In the genomic region with DNA sequence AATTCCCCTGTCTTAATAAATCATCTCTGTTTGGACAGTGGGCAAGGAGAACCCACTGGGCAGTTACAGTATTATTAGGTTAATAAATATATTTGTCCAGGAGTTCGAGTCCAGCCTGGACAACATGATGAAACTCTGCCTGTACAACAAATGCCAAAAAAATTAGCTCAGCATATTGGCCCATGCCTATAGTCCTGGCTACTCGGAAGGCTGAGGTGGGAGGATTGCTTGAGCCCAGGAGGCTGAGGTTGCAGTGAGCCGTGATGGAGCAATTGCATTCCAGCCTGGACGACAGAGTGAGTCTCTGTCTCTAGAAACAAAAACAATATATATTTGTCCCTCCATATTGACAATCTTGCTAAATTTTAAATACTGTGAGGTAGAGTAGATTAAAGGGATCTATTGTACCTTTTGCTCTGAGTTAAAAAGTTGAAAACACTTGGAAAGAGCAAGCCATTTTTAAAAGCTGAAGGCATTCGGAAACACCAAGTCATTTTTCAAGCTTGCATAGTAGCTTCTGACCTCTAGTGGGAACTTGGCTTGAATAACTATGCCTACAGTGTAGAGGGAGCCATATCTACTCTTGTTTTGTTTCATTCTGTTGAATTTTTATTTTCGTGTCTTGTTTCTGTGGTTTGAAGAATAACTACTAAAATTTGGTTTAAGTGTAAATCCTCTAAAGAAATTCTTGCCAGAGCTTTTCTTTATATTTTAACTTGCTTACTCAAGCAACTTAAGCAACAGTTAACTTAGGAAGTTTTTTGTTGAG, we compare ENCODE assay signal across 11 cellular contexts. TPM values are rescaled to one million over a fixed set of nuclear protein-coding genes. Genes with fewer than 3 reads are reported as not detected.
DNase-seq lines count a peak whose midpoint lies in the region; ATAC-seq, FAIRE-seq and TF ChIP-seq lines count a peak whose summit lies in the region.
"Had no signal": no experiment of that assay in that cellular context is flagged by ENCODE, and none has a peak within 500 bp of the region (broad histone marks: within the 10 kb centered on the region; RNA-seq: fewer than 3 reads in every experiment).

No MANE protein-coding gene starts in this region.

- FAIRE-seq in H1 (lab: Jason Lieb, UNC): no peak

- H3K23ac ChIP-seq in H1 (ENCODE audit: insufficient read length): no peak overlapping the region

- no peak for TF ChIP-seq POLR2A in H1 (IDR thresholded peaks at IDR 0.05; ENCODE audit: control extremely low read depth in 1 of 2, low read depth in 2 of 2, low read length in 2 of 2)

- no peak overlapping the region for H4K8ac ChIP-seq in H1 (ENCODE audit: extremely low read depth, insufficient read depth, low read length)

- no peak overlapping the region for H2BK12ac ChIP-seq in H1 (ENCODE audit: low read depth, low read length)

- no peaks in the 10 kb centered on the region; a peak in 1 of 7 replicates for H3K4me1 ChIP-seq in H1 (replicated peaks in 1 of 4; ENCODE audit: control insufficient read depth in 3 of 4, insufficient read depth in 4 of 4, low read length in 3 of 4)

- no peak overlapping the region for H2BK15ac ChIP-seq in H1 (ENCODE audit: low read length)

- peak; percentile 16 to 24; a peak in 2 of 4 replicates for TF ChIP-seq RAD21 in H1 (IDR thresholded peaks at IDR 0.05 in 1 of 2, conservative IDR thresholded peaks at IDR 0.05 in 1 of 2; ENCODE audit: low read depth in 2 of 2, low read length in 2 of 2)

- H3K9ac ChIP-seq in H1 (replicated peaks in 1 of 4; ENCODE audit: extremely low read depth in 1 of 4, low read depth in 3 of 4, low read length in 3 of 4): no peak overlapping the region

- no peaks in the 10 kb centered on the region for H4K20me1 ChIP-seq in H1 (replicated peaks in 1 of 2; ENCODE audit: control insufficient read depth in 1 of 2, insufficient read depth in 2 of 2, low read length in 2 of 2)

- no peak overlapping the region for H3K56ac ChIP-seq in H1 (replicated peaks; ENCODE audit: insufficient read length, low read depth, low read length)

- CTCF ChIA-PET in H1 (lab: Charles Lee; ENCODE audit: partially characterized antibody): interaction anchor here (0.6 to 2.0 kb wide), 9 partner anchors 10 to 158 kb away, joined by 3 to 6 read pairs (median 4); no protein-coding TSS in a partner anchor

- POLR2A ChIA-PET in H1 (lab: Charles Lee; ENCODE audit: partially characterized antibody): interaction anchor here (0.6 kb wide), 1 partner anchor 13 kb away, joined by 3 read pairs; no protein-coding TSS in a partner anchor

- H3K27ac ChIP-seq in H1 (ENCODE audit: low read depth, low read length): no peak overlapping the region
- H3K27ac ChIP-seq: 22Rv1, PC-9 had no signal

- H3K36me3 Mint-ChIP-seq in stimulated activated memory B cell treated with anti-CD40 and anti-IgM and Interleukin-4, amounts not matched to agents 10 μg/mL and 1 μg/mL and 100 μg/mL, for 72 hours: peaks cover 35% of the 10 kb centered on the region
- no peaks in the 10 kb centered on the region for H3K36me3 Mint-ChIP-seq in activated T-cell treated with anti-CD3 and anti-CD28 coated beads, Interleukin-2, amount 50 U/mL, for 24 hours (ENCODE audit: low read depth)

- H3K4me3 Mint-ChIP-seq in stimulated activated memory B cell treated with anti-CD40 and anti-IgM and Interleukin-4, amounts not matched to agents 10 μg/mL and 1 μg/mL and 100 μg/mL, for 72 hours: no peak overlapping the region
- no peak overlapping the region for H3K4me3 Mint-ChIP-seq in activated T-cell treated with anti-CD3 and anti-CD28 coated beads, Interleukin-2, amount 50 U/mL, for 24 hours
- H3K4me3 Mint-ChIP-seq: activated CD4-positive, alpha-beta memory T cell treated with anti-CD3 and anti-CD28 coated beads, Interleukin-2, amount 10 ng/mL, durations not matched to agents 7 days and 5 days had no signal

- H4K5ac ChIP-seq in H1 (ENCODE audit: insufficient read length, low read depth, low read length): no peak overlapping the region

- TF ChIP-seq EP300 in H1 (IDR thresholded peaks at IDR 0.05; ENCODE audit: borderline replicate concordance in 1 of 2, low read depth in 2 of 2, low read length in 2 of 2): no peak

- H3K27ac Mint-ChIP-seq in stimulated activated memory B cell treated with anti-CD40 and anti-IgM and Interleukin-4, amounts not matched to agents 10 μg/mL and 1 μg/mL and 100 μg/mL, for 72 hours: peak overlapping the region; percentile 89
- H3K27ac Mint-ChIP-seq in activated T-cell treated with anti-CD3 and anti-CD28 coated beads, Interleukin-2, amount 50 U/mL, for 24 hours: no peak overlapping the region
- H3K27ac Mint-ChIP-seq: activated CD4-positive, alpha-beta memory T cell treated with anti-CD3 and anti-CD28 coated beads, Interleukin-2, amount 10 ng/mL, durations not matched to agents 7 days and 5 days had no signal

- H3K79me1 ChIP-seq in H1 (ENCODE audit: low read depth, low read length): no peaks in the 10 kb centered on the region

- H3K27me3 ChIP-seq in H1 (replicated peaks in 1 of 4; ENCODE audit: control insufficient read depth in 3 of 4, extremely low read depth in 1 of 4, insufficient read depth in 3 of 4, low read length in 3 of 4): no peaks in the 10 kb centered on the region

- H3K36me3 ChIP-seq in H1 (ENCODE audit: control insufficient read depth in 2 of 4, insufficient read depth in 4 of 4, low read length in 3 of 4): no peaks in the 10 kb centered on the region

- peaks cover 4% of the 10 kb centered on the region for H3K9me3 Mint-ChIP-seq in stimulated activated memory B cell treated with anti-CD40 and anti-IgM and Interleukin-4, amounts not matched to agents 10 μg/mL and 1 μg/mL and 100 μg/mL, for 72 hours
- no peaks in the 10 kb centered on the region for H3K9me3 Mint-ChIP-seq in activated T-cell treated with anti-CD3 and anti-CD28 coated beads, Interleukin-2, amount 50 U/mL, for 24 hours
- H3K9me3 Mint-ChIP-seq: activated CD4-positive, alpha-beta memory T cell treated with anti-CD3 and anti-CD28 coated beads, Interleukin-2, amount 10 ng/mL, durations not matched to agents 7 days and 5 days had no signal

- WGBS in H1 (ENCODE audit: extremely low coverage in 1 of 2, insufficient coverage in 1 of 2, insufficient read length in 1 of 2, insufficient replicate concordance in 2 of 2, low coverage in 1 of 2, low lambda C conversion rate in 2 of 2, missing lambda C conversion rate in 1 of 2), 2 experiments: 91% methylated on average over 6 of the region's 6 CpGs; no CpG with 5 or more reads in 1 of the 2 experiments

- no peak overlapping the region for H3K18ac ChIP-seq in H1 (ENCODE audit: extremely low read depth, low read length)

- no peaks in the 10 kb centered on the region for H3K27me3 Mint-ChIP-seq in stimulated activated memory B cell treated with anti-CD40 and anti-IgM and Interleukin-4, amounts not matched to agents 10 μg/mL and 1 μg/mL and 100 μg/mL, for 72 hours
- H3K27me3 Mint-ChIP-seq in activated T-cell treated with anti-CD3 and anti-CD28 coated beads, Interleukin-2, amount 50 U/mL, for 24 hours: no peaks in the 10 kb centered on the region

- TF ChIP-seq CTCF in H1 (IDR thresholded peaks at IDR 0.05; ENCODE audit: control extremely low read depth in 1 of 3, insufficient read depth in 1 of 3, low read depth in 1 of 3, low read length in 3 of 3): peak in 1 of 3 experiments; percentile 20; a peak in 2 of 4 replicates

- H3K4me2 ChIP-seq in H1 (ENCODE audit: insufficient read depth in 1 of 2, low read depth in 2 of 2, low read length in 2 of 2): no peak overlapping the region
- H3K4me2 ChIP-seq: PC-9 had no signal

- no peaks in the 10 kb centered on the region for H3K9me3 ChIP-seq in H1 (ENCODE audit: insufficient read depth in 2 of 2, low read depth in 1 of 2, low read length in 1 of 2)

- no peak overlapping the region for H3K4ac ChIP-seq in H1 (replicated peaks; ENCODE audit: insufficient read length, low read depth, low read length)

- H4K91ac ChIP-seq in H1 (replicated peaks; ENCODE audit: insufficient read length, low read length): no peak overlapping the region

- H3K14ac ChIP-seq in H1 (ENCODE audit: insufficient read length): no peak overlapping the region

- H3K4me3 ChIP-seq in H1 (ENCODE audit: extremely low read depth in 1 of 4, insufficient read depth in 2 of 4, low read depth in 3 of 4, low read length in 4 of 4): no peak overlapping the region
- H3K4me3 ChIP-seq: PC-9 had no signal

- DNase-seq in DMS 273 (lab: John Stamatoyannopoulos, UW; ENCODE audit: unreplicated experiment): peak; percentile 5
- no peak for DNase-seq in DMS 273 treated with DMSO at 0.1 percent for 48 hours (lab: John Stamatoyannopoulos, UW)
- peak; percentile 22 for DNase-seq in MV-4-11 (lab: John Stamatoyannopoulos, UW)
- DNase-seq in H1 (ENCODE audit: low read depth in 1 of 2, low spot score in 2 of 2): no peak
- DNase-seq in stimulated activated naive CD8-positive, alpha-beta T cell treated with anti-CD3 and anti-CD28 coated beads, Interleukin-15, Interleukin-2, amounts not matched to agents 100 U/mL and 50 U/mL, for 24 hours: no peak
- no peak for DNase-seq in activated T-cell treated with anti-CD3 and anti-CD28 coated beads, Interleukin-2, amount 50 U/mL, for 24 hours
- no peak for DNase-seq in COLO829 (ENCODE audit: low spot score)
- DNase-seq: activated CD4-positive, alpha-beta memory T cell treated with anti-CD3 and anti-CD28 coated beads, Interleukin-2, amount 10 ng/mL, durations not matched to agents 7 days and 5 days; PC-9 had no signal

- H3K4me1 Mint-ChIP-seq in stimulated activated memory B cell treated with anti-CD40 and anti-IgM and Interleukin-4, amounts not matched to agents 10 μg/mL and 1 μg/mL and 100 μg/mL, for 72 hours: peaks cover 29% of the 10 kb centered on the region
- no peaks in the 10 kb centered on the region for H3K4me1 Mint-ChIP-seq in activated T-cell treated with anti-CD3 and anti-CD28 coated beads, Interleukin-2, amount 50 U/mL, for 24 hours (ENCODE audit: low read depth)

- no peak for ATAC-seq in stimulated activated memory B cell treated with anti-CD40 and anti-IgM and Interleukin-4, amounts not matched to agents 10 μg/mL and 1 μg/mL and 100 μg/mL, for 72 hours
- no peak for ATAC-seq in stimulated activated naive CD8-positive, alpha-beta T cell treated with anti-CD3 and anti-CD28 coated beads, Interleukin-15, Interleukin-2, amounts not matched to agents 100 U/mL and 50 U/mL, for 24 hours

- H3K23me2 ChIP-seq in H1 (ENCODE audit: low read depth, low read length): no peaks in the 10 kb centered on the region

- H3K79me2 ChIP-seq in H1 (ENCODE audit: control insufficient read depth in 1 of 2, insufficient read depth in 2 of 2, low read length in 2 of 2): no peaks in the 10 kb centered on the region

- H2BK5ac ChIP-seq in H1 (ENCODE audit: low read depth, low read length): no peak overlapping the region

- H2BK20ac ChIP-seq in H1 (ENCODE audit: low read length): no peak overlapping the region

- H2AFZ ChIP-seq in H1 (ENCODE audit: low read length): no peak overlapping the region
- H2AFZ ChIP-seq: PC-9 had no signal

- H2AK5ac ChIP-seq in H1 (ENCODE audit: low read depth, low read length): no peak overlapping the region

- no peak overlapping the region for H2BK120ac ChIP-seq in H1 (replicated peaks; ENCODE audit: low read depth, low read length)

RNA-seq across cellular contexts. Expression of a gene that starts 14.6 kb away (rescaled TPM):
- total RNA-seq in H1 (2021; fragmentation: NEBNext Ultra II Directional; extraction: Animal tissue kit (Norgen Biotek cat#: 25700)): 16.5 and 18.8 TPM in 2 replicates
- 0.50 and 1.0 TPM in 2 replicates for polyA plus RNA-seq in H1 (2011; rRNA removed)
- 1.6 TPM for polyA plus RNA-seq in H1 (2011; cell fraction: cytosol; rRNA removed)
- 1.4 TPM for polyA plus RNA-seq in H1 (2011; cell fraction: nucleus; rRNA removed)
- polyA plus RNA-seq in H1 (2012, experiment 1 of 2): 3.4 to 8.7 TPM (median 4.2 TPM) in 4 replicates
- 0.20 TPM for polyA plus RNA-seq in H1 (2012, experiment 2 of 2)
- polyA plus RNA-seq in H1 (2013, experiment 1 of 2): 11.8 TPM
- polyA plus RNA-seq in H1 (2013, experiment 2 of 2): 12.6 TPM
- 1.5 and 5.1 TPM in 2 replicates for polyA minus RNA-seq in H1 (2011; rRNA and poly(A)+ RNA removed)
- polyA minus RNA-seq in H1 (2011; cell fraction: cytosol; rRNA and poly(A)+ RNA removed): 6.6 TPM
- polyA minus RNA-seq in H1 (2011; cell fraction: nucleus; rRNA and poly(A)+ RNA removed): 13.9 TPM

Comparison
In these comparisons a context has a peak if more than half of its experiments do, and no peak if none do; other contexts are left out.
1. DNase-seq: peak in DMS 273 (single experiment) and MV-4-11 (single experiment); none in DMS 273 treated with DMSO at 0.1 percent for 48 hours (single experiment), H1 (0 of 2), stimulated activated naive CD8-positive, alpha-beta T cell treated with anti-CD3 and anti-CD28 coated beads, Interleukin-15, Interleukin-2, amounts not matched to agents 100 U/mL and 50 U/mL, for 24 hours (single experiment), activated T-cell treated with anti-CD3 and anti-CD28 coated beads, Interleukin-2, amount 50 U/mL, for 24 hours (single experiment) and COLO829 (single experiment).